Comparison of ENCODE assay signal across 9 cellular contexts in genomic region chr14:55301722-55302121, GRCh38. TPM values are rescaled to one million over a fixed set of nuclear protein-coding genes. Genes with fewer than 3 reads are reported as not detected.
DNase-seq lines count a peak whose midpoint lies in the region; ATAC-seq and TF ChIP-seq lines count a peak whose summit lies in the region.
"Had no signal": no experiment of that assay in that cellular context is flagged by ENCODE, and none has a peak within 500 bp of the region (broad histone marks: within the 10 kb centered on the region; RNA-seq: fewer than 3 reads in every experiment).

No MANE protein-coding gene starts in this region.

- H3K9me3 ChIP-seq in IMR-90 (ENCODE audit: control insufficient read depth, insufficient read depth, low read length): no peaks in the 10 kb centered on the region
- no peaks in the 10 kb centered on the region for H3K9me3 ChIP-seq in sigmoid colon

- DNase-seq in DMS 273 (lab: John Stamatoyannopoulos, UW; ENCODE audit: unreplicated experiment): peak; percentile 17
- DNase-seq in DMS 273 treated with DMSO at 0.1 percent for 48 hours (lab: John Stamatoyannopoulos, UW): no peak
- DNase-seq in IMR-90: peak; percentile 63
- DNase-seq in effector memory CD8-positive, alpha-beta T cell: no peak
- DNase-seq in sigmoid colon: no peak
- no peak for DNase-seq in NCI-H1092 (lab: John Stamatoyannopoulos, UW)

- CTCF ChIA-PET in IMR-90 (lab: Yijun Ruan, JAX): no interaction called here

- POLR2A ChIA-PET in IMR-90 (lab: Charles Lee; ENCODE audit: unreplicated experiment): no interaction called here

- H2AK5ac ChIP-seq in IMR-90 (ENCODE audit: low read depth, low read length): no peak overlapping the region

- no peak overlapping the region for H3K4me3 ChIP-seq in IMR-90 (ENCODE audit: insufficient read depth, low read depth, low read length)
- H3K4me3 ChIP-seq in sigmoid colon: no peak overlapping the region

- peaks cover 33% of the 10 kb centered on the region; the same call in 1 of the 2 replicates for H4K20me1 ChIP-seq in IMR-90 (ENCODE audit: insufficient read depth, low read length)

- no peak for TF ChIP-seq POLR2A in IMR-90 (IDR thresholded peaks at IDR 0.05; ENCODE audit: low read depth, low read length)
- no peak for TF ChIP-seq POLR2A in sigmoid colon (IDR thresholded peaks at IDR 0.05)

- no peak overlapping the region for H2AFZ ChIP-seq in IMR-90 (replicated peaks; ENCODE audit: low read length, poor library complexity)

- no peaks in the 10 kb centered on the region for H3K27me3 ChIP-seq in IMR-90 (ENCODE audit: control insufficient read depth, insufficient read depth, low read length)
- H3K27me3 ChIP-seq in sigmoid colon: no peaks in the 10 kb centered on the region

- 100% methylated on average over 1 of the region's 1 CpG; no CpG with 5 or more reads in 1 of the 2 experiments for WGBS in IMR-90 (ENCODE audit: extremely low coverage in 2 of 2, insufficient read length in 1 of 2), 2 experiments
- 50 to 75% methylated on average over 1 of the region's 1 CpG for WGBS in sigmoid colon, 2 donors

- H3K79me1 ChIP-seq in IMR-90 (ENCODE audit: low read depth in 1 of 2, low read length in 2 of 2): peaks cover 27 to 59% of the 10 kb centered on the region in 2 experiments

- no peak overlapping the region for H4K91ac ChIP-seq in IMR-90 (ENCODE audit: insufficient read depth, low read depth, low read length)

- no peak overlapping the region for H2BK5ac ChIP-seq in IMR-90 (ENCODE audit: low read depth, low read length, poor library complexity, severe bottlenecking)

- H3K36me3 ChIP-seq in IMR-90 (ENCODE audit: control insufficient read depth, insufficient read depth, low read length) (peaks cover 6% of the 10 kb centered on the region), sigmoid colon (no peaks in the 10 kb centered on the region)

- BruUV-seq in IMR-90 (replicated peaks; lab: Mats Ljungman, UMichigan): no TSS peak

- no peak overlapping the region for H4K8ac ChIP-seq in IMR-90 (ENCODE audit: low read depth in 2 of 2, low read length in 2 of 2)

- no peak for TF ChIP-seq RAD21 in IMR-90 (IDR thresholded peaks at IDR 0.05; ENCODE audit: low read length)

- ATAC-seq in IMR-90 (ENCODE audit: low read depth) (peak; percentile 78), HG02763 (IDR thresholded peaks at IDR 0.05; ENCODE audit: unreplicated experiment) (no peak), GM21423 (IDR thresholded peaks at IDR 0.05; ENCODE audit: unreplicated experiment) (no peak)
- peak; percentile 43 for ATAC-seq in effector memory CD8-positive, alpha-beta T cell (replicated peaks)

- no peak overlapping the region for H3K23ac ChIP-seq in IMR-90 (ENCODE audit: low read depth, low read length)

- no peak overlapping the region for H3K56ac ChIP-seq in IMR-90 (ENCODE audit: extremely low read depth, insufficient read depth, low read length)

- H3K9me3 Mint-ChIP-seq in effector memory CD8-positive, alpha-beta T cell: no peaks in the 10 kb centered on the region

- no peak overlapping the region for H3K4me3 Mint-ChIP-seq in effector memory CD8-positive, alpha-beta T cell

- H3K4me1 Mint-ChIP-seq in effector memory CD8-positive, alpha-beta T cell (ENCODE audit: low read depth in 2 of 2): peaks cover 19 to 50% of the 10 kb centered on the region in 2 donors

- H2BK20ac ChIP-seq in IMR-90 (ENCODE audit: low read depth, low read length): no peak overlapping the region

- no peak overlapping the region for H3K9ac ChIP-seq in IMR-90 (ENCODE audit: low read depth, low read length)

- H3K27me3 Mint-ChIP-seq in effector memory CD8-positive, alpha-beta T cell: no peaks in the 10 kb centered on the region

- no peak overlapping the region for H2AK9ac ChIP-seq in IMR-90 (replicated peaks; ENCODE audit: low read depth, low read length, poor library complexity)

- H4K5ac ChIP-seq in IMR-90 (ENCODE audit: low read depth, low read length): no peak overlapping the region

- dilution Hi-C loops in IMR-90 (cut with HindIII; ENCODE audit: low sequenced_read_pairs, unreplicated experiment): no loop called here

- H2BK120ac ChIP-seq in IMR-90 (ENCODE audit: low read depth, low read length): no peak overlapping the region

- H3K4ac ChIP-seq in IMR-90 (ENCODE audit: low read depth, low read length): no peak overlapping the region

- H3K4me2 ChIP-seq in IMR-90 (ENCODE audit: low read depth, low read length): no peak overlapping the region

- H3K14ac ChIP-seq in IMR-90 (replicated peaks; ENCODE audit: low read depth, low read length): no peak overlapping the region

- H3K18ac ChIP-seq in IMR-90 (ENCODE audit: low read depth, low read length): no peak overlapping the region

- intact Hi-C loops in IMR-90 (cut with micrococcal nuclease) (no loop called here), sigmoid colon (cut with DNase I) (no loop called here)

- peak overlapping the region; percentile 38 to 48 for H3K27ac Mint-ChIP-seq in effector memory CD8-positive, alpha-beta T cell

- no peak overlapping the region for H2BK15ac ChIP-seq in IMR-90 (ENCODE audit: low read depth, low read length)

- H3K36me3 Mint-ChIP-seq in effector memory CD8-positive, alpha-beta T cell (ENCODE audit: insufficient read depth): peaks cover 17% of the 10 kb centered on the region

- TF ChIP-seq CTCF in IMR-90 (conservative IDR thresholded peaks at IDR 0.05; ENCODE audit: low read depth, low read length) (no peak), sigmoid colon (IDR thresholded peaks at IDR 0.05) (no peak)

- in situ Hi-C loops in IMR-90 (cut with MboI; ENCODE audit: low sequenced_read_pairs): no loop called here

- H3K4me1 ChIP-seq in IMR-90 (ENCODE audit: control insufficient read depth, insufficient read depth, low read length): peaks cover 4% of the 10 kb centered on the region; the same call in 1 of the 2 replicates
- peaks cover 0 to 37% (median 23%) of the 10 kb centered on the region in 4 donors for H3K4me1 ChIP-seq in sigmoid colon

- H3K9me1 ChIP-seq in IMR-90 (ENCODE audit: insufficient read depth, low read length): peaks cover 8% of the 10 kb centered on the region; the same call in 1 of the 2 replicates

- no peak overlapping the region for H3K27ac ChIP-seq in IMR-90 (ENCODE audit: insufficient read depth, low read length)
- H3K27ac ChIP-seq in sigmoid colon: peak overlapping the region in 3 of 4 donors; percentile 18 to 38 (median 29)
- H3K27ac ChIP-seq: 22Rv1 had no signal

- TF ChIP-seq EP300 in sigmoid colon (IDR thresholded peaks at IDR 0.05): no peak

TF ChIP-seq in IMR-90, 13 proteins besides CTCF, POLR2A, EP300 and RAD21:
- TF ChIP-seq BHLHE40 (IDR thresholded peaks at IDR 0.05; ENCODE audit: low read depth, low read length) (no peak), USF2 (IDR thresholded peaks at IDR 0.05; ENCODE audit: low read depth, low read length) (no peak), CHD1 (IDR thresholded peaks at IDR 0.05; ENCODE audit: low read depth, low read length) (no peak), NFE2L2 (IDR thresholded peaks at IDR 0.05; ENCODE audit: low read depth, low read length) (no peak), RFX5 (IDR thresholded peaks at IDR 0.05; ENCODE audit: low read depth, low read length) (peak; percentile 40; the same call in 1 of the 2 replicates), FOS (IDR thresholded peaks at IDR 0.05; ENCODE audit: low read depth, low read length) (peak; percentile 53), MXI1 (IDR thresholded peaks at IDR 0.05; ENCODE audit: borderline replicate concordance, low read depth, low read length) (no peak), CEBPB (IDR thresholded peaks at IDR 0.05; ENCODE audit: low read depth, low read length) (no peak), MAZ (IDR thresholded peaks at IDR 0.05; ENCODE audit: borderline replicate concordance, low read depth, low read length) (no peak), MAFK (IDR thresholded peaks at IDR 0.05; ENCODE audit: low read depth, low read length) (no peak)

RNA-seq across cellular contexts. Expression of gene FBXO34, which starts 30.5 kb away (rescaled TPM):
- total RNA-seq in IMR-90 (2012; rRNA removed) (27.8 and 35.1 TPM in 2 replicates), sigmoid colon (10 to 100 TPM; 15.3 to 18.6 (median 17.5) TPM)
- polyA plus RNA-seq in IMR-90 (2012; rRNA removed) (13.2 and 15.4 TPM in 2 replicates), sigmoid colon (10 to 100 TPM; 21.9 to 36.0 (median 35.1) TPM)
- polyA plus RNA-seq in IMR-90 (2012; cell fraction: cytosol; rRNA removed): 6.2 and 8.7 TPM in 2 replicates
- polyA plus RNA-seq in IMR-90 (2012; cell fraction: nucleus; rRNA removed; ENCODE audit: low replicate concordance): 6.1 and 20.6 TPM in 2 replicates

Comparison
In these comparisons a context has a peak if more than half of its experiments do, and no peak if none do; other contexts are left out.
1. DNase-seq: peak in DMS 273 (single experiment) and IMR-90 (single experiment); none in DMS 273 treated with DMSO at 0.1 percent for 48 hours (single experiment), effector memory CD8-positive, alpha-beta T cell (0 of 3), sigmoid colon (single experiment) and NCI-H1092 (single experiment).
2. ATAC-seq: peak in IMR-90 (single experiment) and effector memory CD8-positive, alpha-beta T cell (single experiment); none in HG02763 (single experiment) and GM21423 (single experiment).